In the genomic region with DNA sequence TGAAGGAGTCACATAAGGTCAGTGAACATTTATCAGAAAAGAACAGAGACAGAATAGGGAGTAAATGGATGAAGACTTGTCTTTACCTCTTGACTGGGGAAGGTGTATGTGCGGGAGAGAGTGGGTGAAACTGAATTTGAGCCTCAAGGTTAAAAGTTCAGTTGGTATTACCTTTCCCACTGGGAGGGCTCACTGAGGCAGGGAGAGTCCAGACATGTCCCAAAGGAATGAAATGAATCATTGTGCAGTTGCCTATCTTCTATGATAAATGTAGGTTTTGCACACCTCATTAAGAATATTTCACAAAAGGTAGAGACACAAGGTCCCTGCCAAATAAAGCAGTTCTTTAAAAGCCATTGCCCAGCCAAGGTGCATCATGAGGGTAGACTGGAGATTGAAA, we compare ENCODE assay signal across 28 cellular contexts.
"Had no signal": no experiment of that assay in that cellular context is flagged by ENCODE, and none has a peak within 500 bp of the region (broad histone marks: within the 10 kb centered on the region; RNA-seq: fewer than 3 reads in every experiment).

No MANE protein-coding gene starts in this region.

- H3K9me3 ChIP-seq: gastrocnemius medialis, lower lobe of right lung, mucosa of descending colon, ovary, right lobe of liver, thoracic aorta, tibial nerve, upper lobe of left lung, uterus had no signal

- ATAC-seq: gastrocnemius medialis; left colon; left ventricle myocardium superior; lower lobe of right lung; mucosa of descending colon; naive thymus-derived CD4-positive, alpha-beta T cell; right lobe of liver; stimulated activated naive B cell treated with anti-CD40 and anti-IgM and Interleukin-4, amounts not matched to agents 10 μg/mL and 1 μg/mL and 100 μg/mL, for 72 hours had no signal

- H3K9me3 Mint-ChIP-seq: memory B cell; nephron; stimulated activated naive CD8-positive, alpha-beta T cell treated with anti-CD3 and anti-CD28 coated beads, Interleukin-15, Interleukin-2, amounts not matched to agents 100 ng/mL and 50 ng/mL, for 24 hours had no signal

- H3K27ac ChIP-seq: coronary artery, gastrocnemius medialis, lower lobe of right lung, ovary, right lobe of liver, thoracic aorta, tibial nerve, upper lobe of left lung, uterus had no signal

- H3K36me3 ChIP-seq: gastrocnemius medialis, lower lobe of right lung, ovary, right lobe of liver, thoracic aorta, tibial nerve, upper lobe of left lung, uterus had no signal

- H3K4me1 Mint-ChIP-seq: memory B cell; naive thymus-derived CD4-positive, alpha-beta T cell; nephron; stimulated activated naive B cell treated with anti-CD40 and anti-IgM and Interleukin-4, amounts not matched to agents 10 μg/mL and 1 μg/mL and 100 μg/mL, for 72 hours had no signal

- H3K4me1 ChIP-seq: gastrocnemius medialis, lower lobe of right lung, right lobe of liver, tibial nerve, upper lobe of left lung, uterus had no signal

- H3K27me3 ChIP-seq: ovary, right lobe of liver, tibial nerve, upper lobe of left lung, uterus had no signal

- H3K4me3 Mint-ChIP-seq: memory B cell; naive thymus-derived CD4-positive, alpha-beta T cell; nephron; stimulated activated naive B cell treated with anti-CD40 and anti-IgM and Interleukin-4, amounts not matched to agents 10 μg/mL and 1 μg/mL and 100 μg/mL, for 72 hours; stimulated activated naive CD8-positive, alpha-beta T cell treated with anti-CD3 and anti-CD28 coated beads, Interleukin-15, Interleukin-2, amounts not matched to agents 100 ng/mL and 50 ng/mL, for 24 hours had no signal

- H3K27ac Mint-ChIP-seq: memory B cell; naive thymus-derived CD4-positive, alpha-beta T cell; nephron; stimulated activated naive B cell treated with anti-CD40 and anti-IgM and Interleukin-4, amounts not matched to agents 10 μg/mL and 1 μg/mL and 100 μg/mL, for 72 hours; stimulated activated naive CD8-positive, alpha-beta T cell treated with anti-CD3 and anti-CD28 coated beads, Interleukin-15, Interleukin-2, amounts not matched to agents 100 ng/mL and 50 ng/mL, for 24 hours had no signal

- FAIRE-seq: endometrium, small intestine had no signal

- H3K4me3 ChIP-seq: coronary artery, gastrocnemius medialis, lower lobe of right lung, mucosa of descending colon, ovary, right lobe of liver, thoracic aorta, tibial nerve, upper lobe of left lung, uterus had no signal

- H3K36me3 Mint-ChIP-seq: memory B cell; naive thymus-derived CD4-positive, alpha-beta T cell; stimulated activated naive B cell treated with anti-CD40 and anti-IgM and Interleukin-4, amounts not matched to agents 10 μg/mL and 1 μg/mL and 100 μg/mL, for 72 hours had no signal

- DNase-seq: dermis blood vessel endothelial cell; effector memory CD4-positive, alpha-beta T cell; erythroblast; foreskin fibroblast; gastrocnemius medialis; head of caudate nucleus; left colon; left ventricle myocardium superior; lower lobe of right lung; mucosa of descending colon; naive thymus-derived CD4-positive, alpha-beta T cell; occipital lobe; ovary; posterior cingulate gyrus; right lobe of liver; small intestine; stimulated activated CD4-positive, alpha-beta T cell treated with anti-CD3 and anti-CD28 coated beads, Interleukin-15, amount 100 ng/mL, for 24 hours; stimulated activated CD4-positive, alpha-beta T cell treated with anti-CD3 and anti-CD28 coated beads, Interleukin-2, amount 100 ng/mL, for 48 hours; stimulated activated naive B cell treated with anti-CD40 and anti-IgM and Interleukin-4, amounts not matched to agents 10 μg/mL and 1 μg/mL and 100 μg/mL, for 72 hours; upper lobe of left lung; uterus had no signal
